1 cellular context compared by ENCODE assay signal in genomic region chr19:19527371-19527656, GRCh38.
TF ChIP-seq lines count a peak whose summit lies in the region.

No MANE protein-coding gene starts in this region.

TF ChIP-seq in SK-N-SH, 30 proteins besides CTCF, POLR2A, EP300 and RAD21 (continued from another document):
- TF ChIP-seq REST (IDR thresholded peaks at IDR 0.05; ENCODE audit: low read depth, low read length) = no peak
